ENCODE assay signal across 19 cellular contexts in genomic region chr22:23652286-23652685, GRCh38. TPM values are rescaled to one million over a fixed set of nuclear protein-coding genes. Genes with fewer than 3 reads are reported as not detected.
A peak's percentile ranks its signal among the peaks of the same experiment; 100 is the strongest.
DNase-seq lines count a peak whose midpoint lies in the region; ATAC-seq and TF ChIP-seq lines count a peak whose summit lies in the region.
"Had no signal": no experiment of that assay in that cellular context is flagged by ENCODE, and none has a peak within 500 bp of the region (broad histone marks: within the 10 kb centered on the region; RNA-seq: fewer than 3 reads in every experiment).

No MANE protein-coding gene starts in this region.

- ATAC-seq in lower lobe of right lung: no peak
- ATAC-seq in GM18520 (IDR thresholded peaks at IDR 0.05; ENCODE audit: unreplicated experiment): no peak
- ATAC-seq in GM21526 (IDR thresholded peaks at IDR 0.05; ENCODE audit: low FRiP score, unreplicated experiment): no peak
- ATAC-seq: A549, HepG2 had no signal

- H3K27me3 Mint-ChIP-seq in glutamatergic neuron (ENCODE audit: unreplicated experiment): peaks cover 1% of the 10 kb centered on the region
- H3K27me3 Mint-ChIP-seq: CD4-positive, alpha-beta memory T cell; IgD-negative memory B cell had no signal

- H3K9me3 Mint-ChIP-seq in glutamatergic neuron (ENCODE audit: unreplicated experiment): peaks cover 2% of the 10 kb centered on the region
- H3K9me3 Mint-ChIP-seq: CD4-positive, alpha-beta memory T cell; IgD-negative memory B cell had no signal

- intact Hi-C loops in lower lobe of right lung (cut with DNase I): no loop called here
- intact Hi-C loops in sigmoid colon (cut with DNase I): no loop called here

- H3K4me1 ChIP-seq in lower lobe of right lung (no peaks in the 10 kb centered on the region), sigmoid colon (no peaks in the 10 kb centered on the region)
- H3K4me1 ChIP-seq: A549, HAP-1 had no signal

- H3K36me3 ChIP-seq in lower lobe of right lung: peaks cover 3% of the 10 kb centered on the region
- H3K36me3 ChIP-seq in sigmoid colon: peaks cover 0 to 7% (median 2%) of the 10 kb centered on the region in 4 donors
- H3K36me3 ChIP-seq: HAP-1 had no signal

- H3K27ac Mint-ChIP-seq in glutamatergic neuron (ENCODE audit: unreplicated experiment): no peak overlapping the region

- DNase-seq in glutamatergic neuron: peak; percentile 1
- peak; percentile 23 for DNase-seq in lower lobe of right lung
- peak; percentile 46 for DNase-seq in sigmoid colon
- DNase-seq in activated CD4-positive, alpha-beta T cell treated with anti-CD3 and anti-CD28 coated beads for 1 hour: no peak
- DNase-seq: AML-193; CD4-positive, alpha-beta memory T cell; DMS153; DMS79 treated with DMSO at 0.1 percent for 48 hours; GF-D8; GM23248 had no signal

- TF ChIP-seq EP300 in sigmoid colon (IDR thresholded peaks at IDR 0.05): no peak

- no peaks in the 10 kb centered on the region for H3K27me3 ChIP-seq in lower lobe of right lung (ENCODE audit: low read depth)
- no peaks in the 10 kb centered on the region for H3K27me3 ChIP-seq in sigmoid colon

- 97 to 98% methylated on average over 7 of the region's 7 CpGs for WGBS in sigmoid colon, 2 donors

- H3K4me3 Mint-ChIP-seq in glutamatergic neuron (ENCODE audit: unreplicated experiment): no peak overlapping the region
- H3K4me3 Mint-ChIP-seq: CD14-positive monocyte; CD4-positive, alpha-beta memory T cell; IgD-negative memory B cell had no signal

- no peak for TF ChIP-seq POLR2A in sigmoid colon (IDR thresholded peaks at IDR 0.05)

- H3K4me3 ChIP-seq in lower lobe of right lung: no peak overlapping the region
- no peak overlapping the region for H3K4me3 ChIP-seq in sigmoid colon
- H3K4me3 ChIP-seq: A549, GM23248, HAP-1 had no signal

- no peak for TF ChIP-seq CTCF in glutamatergic neuron (IDR thresholded peaks at IDR 0.05; ENCODE audit: partially characterized antibody, unreplicated experiment)
- TF ChIP-seq CTCF in lower lobe of right lung (IDR thresholded peaks at IDR 0.05): no peak
- TF ChIP-seq CTCF in sigmoid colon (IDR thresholded peaks at IDR 0.05): no peak

- H3K27ac ChIP-seq in lower lobe of right lung: no peak overlapping the region
- H3K27ac ChIP-seq in sigmoid colon: no peak overlapping the region
- H3K27ac ChIP-seq: A549, GM23248 had no signal

- no peaks in the 10 kb centered on the region for H3K4me1 Mint-ChIP-seq in glutamatergic neuron (ENCODE audit: low read depth, unreplicated experiment)
- H3K4me1 Mint-ChIP-seq: CD14-positive monocyte; CD4-positive, alpha-beta memory T cell had no signal

- H3K36me3 Mint-ChIP-seq in glutamatergic neuron (ENCODE audit: unreplicated experiment): no peaks in the 10 kb centered on the region

- H3K9me3 ChIP-seq in lower lobe of right lung (no peaks in the 10 kb centered on the region), sigmoid colon (no peaks in the 10 kb centered on the region)
- H3K9me3 ChIP-seq: A549, HAP-1 had no signal

RNA-seq across cellular contexts. Expression of gene DRICH1, which starts 20.2 kb away (rescaled TPM):
- not detected for total RNA-seq in glutamatergic neuron (ENCODE audit: unreplicated experiment)
- 1.6 TPM for total RNA-seq in lower lobe of right lung
- under 1 TPM in 1 of 4 donors, not detected in 3; 0.83 TPM for total RNA-seq in sigmoid colon
- polyA plus RNA-seq in sigmoid colon: under 1 TPM in 1 of 3 donors, not detected in 2; 0.50 TPM
- total RNA-seq: GM23248, H4 had no signal
- polyA plus RNA-seq: BJ; CD14-positive monocyte; CD4-positive, alpha-beta memory T cell; GM23248; IgD-negative memory B cell had no signal

RNA-seq across cellular contexts. Expression of gene RGL4, which starts 38.5 kb away (rescaled TPM):
- total RNA-seq in glutamatergic neuron (ENCODE audit: unreplicated experiment): not detected
- total RNA-seq in lower lobe of right lung: 1.9 TPM
- total RNA-seq in sigmoid colon: not detected
- 1 to 10 TPM; 1.8 to 3.2 (median 2.8) TPM for polyA plus RNA-seq in sigmoid colon
- total RNA-seq: GM23248, H4, HepG2 had no signal
- polyA plus RNA-seq: A549, BJ, HepG2 had no signal
